In genomic region chr19:2458054-2458453, GRCh38 we compare ENCODE assay signal across 31 cellular contexts.
"Had no signal": no experiment of that assay in that cellular context is flagged by ENCODE, and none has a peak within 500 bp of the region (broad histone marks: within the 10 kb centered on the region; RNA-seq: fewer than 3 reads in every experiment).

No MANE protein-coding gene starts in this region.

- H3K36me3 Mint-ChIP-seq: activated naive CD4-positive, alpha-beta T cell treated with anti-CD3 and anti-CD28 coated beads, Interleukin-2, amount 50 U/mL, for 24 hours had no signal

- H3K4me1 ChIP-seq: colonic mucosa had no signal

- H3K4me1 Mint-ChIP-seq: activated T-helper 17 cell treated with anti-CD3 and anti-CD28 coated beads, Interleukin-2, amount 50 U/mL, for 72 hours had no signal

- H3K27ac Mint-ChIP-seq: activated CD8-positive, alpha-beta T cell treated with anti-CD3 and anti-CD28 coated beads for 36 hours; activated naive CD4-positive, alpha-beta T cell treated with anti-CD3 and anti-CD28 coated beads for 36 hours had no signal

- H3K9me3 Mint-ChIP-seq: activated B cell treated with CpG ODN at 0.5 μM for 24 hours; activated CD8-positive, alpha-beta T cell treated with anti-CD3 and anti-CD28 coated beads for 36 hours; activated naive CD4-positive, alpha-beta T cell treated with anti-CD3 and anti-CD28 coated beads for 36 hours; activated naive CD4-positive, alpha-beta T cell treated with anti-CD3 and anti-CD28 coated beads, Interleukin-2, amount 50 U/mL, for 24 hours; activated naive CD8-positive, alpha-beta T cell treated with anti-CD3 and anti-CD28 coated beads for 36 hours; activated naive CD8-positive, alpha-beta T cell treated with anti-CD3 and anti-CD28 coated beads, Interleukin-2, amount 50 U/mL, for 24 hours; activated T-cell treated with anti-CD3 and anti-CD28 coated beads, Interleukin-2, amount 50 U/mL, for 4 hours; activated T-helper 17 cell treated with anti-CD3 and anti-CD28 coated beads, Interleukin-2, amount 50 U/mL, for 72 hours; T-helper 2 cell treated with Interferon-gamma antibody and Interleukin-4, amounts not matched to agents 5 μg/mL and 100 μg/mL, for 36 hours had no signal

- H3K4me3 Mint-ChIP-seq: activated naive CD4-positive, alpha-beta T cell treated with anti-CD3 and anti-CD28 coated beads for 36 hours had no signal

- H3K36me3 ChIP-seq: adrenal gland, colonic mucosa, esophagus squamous epithelium, gastroesophageal sphincter, heart right ventricle had no signal

- DNase-seq: activated B cell treated with CpG ODN at 0.5 μM for 24 hours; activated CD4-positive, alpha-beta T cell treated with anti-CD3 and anti-CD28 coated beads for 48 hours; activated CD4-positive, alpha-beta T cell treated with anti-CD3 and anti-CD28 coated beads, Interleukin-2, amount 50 U/mL, for 1 hour; activated CD4-positive, alpha-beta T cell treated with anti-CD3 and anti-CD28 coated beads, Interleukin-2, amount 50 U/mL, for 48 hours; activated CD8-positive, alpha-beta memory T cell treated with anti-CD3 and anti-CD28 coated beads for 24 hours; activated CD8-positive, alpha-beta T cell treated with anti-CD3 and anti-CD28 coated beads for 36 hours; activated effector memory CD4-positive, alpha-beta T cell treated with Interleukin-2 at 50 U/mL for 16 hours; activated naive CD4-positive, alpha-beta T cell treated with anti-CD3 and anti-CD28 coated beads for 36 hours; activated naive CD8-positive, alpha-beta T cell treated with anti-CD3 and anti-CD28 coated beads for 36 hours; activated naive CD8-positive, alpha-beta T cell treated with anti-CD3 and anti-CD28 coated beads, Interleukin-2, amount 50 U/mL, for 24 hours; activated T-cell treated with anti-CD3 and anti-CD28 coated beads, Interleukin-2, amount 50 U/mL, for 4 hours; adrenal gland; amygdala; body of pancreas; caudate nucleus; colonic mucosa; effector CD8-positive, alpha-beta T cell; esophagus squamous epithelium; foreskin melanocyte; heart right ventricle; T-helper 1 cell; T-helper 17 cell; T1000; WERI-Rb-1 had no signal

- H3K9me3 ChIP-seq: adrenal gland, body of pancreas, colonic mucosa, esophagus squamous epithelium, gastroesophageal sphincter, heart right ventricle had no signal

- ATAC-seq: activated CD4-positive, CD25-positive, alpha-beta regulatory T cell treated with anti-CD3 and anti-CD28 coated beads, Interleukin-2, amount 50 U/mL, for 24 hours; activated CD8-positive, alpha-beta T cell treated with anti-CD3 and anti-CD28 coated beads for 36 hours; activated naive CD8-positive, alpha-beta T cell treated with anti-CD3 and anti-CD28 coated beads, Interleukin-2, amount 50 U/mL, for 24 hours; activated T-cell treated with anti-CD3 and anti-CD28 coated beads, Interleukin-2, amount 50 U/mL, for 4 hours; activated T-helper 17 cell treated with anti-CD3 and anti-CD28 coated beads, Interleukin-2, amount 50 U/mL, for 72 hours; body of pancreas; gastroesophageal sphincter; heart right ventricle; T-helper 17 cell had no signal

- FAIRE-seq: endometrium, endothelial cell of umbilical vein had no signal

- H3K27me3 Mint-ChIP-seq: activated B cell treated with CpG ODN at 0.5 μM for 24 hours; activated CD8-positive, alpha-beta T cell treated with anti-CD3 and anti-CD28 coated beads for 36 hours; activated naive CD4-positive, alpha-beta T cell treated with anti-CD3 and anti-CD28 coated beads, Interleukin-2, amount 50 U/mL, for 24 hours; activated T-helper 17 cell treated with anti-CD3 and anti-CD28 coated beads, Interleukin-2, amount 50 U/mL, for 72 hours; T-helper 17 cell had no signal

- H3K27ac ChIP-seq: adrenal gland, WERI-Rb-1 had no signal

- H3K4me3 ChIP-seq: adrenal gland, body of pancreas, colonic mucosa, esophagus squamous epithelium, gastroesophageal sphincter had no signal

- H3K27me3 ChIP-seq: adrenal gland, body of pancreas, colonic mucosa, esophagus squamous epithelium, gastroesophageal sphincter, heart right ventricle had no signal
